In the genomic region with DNA sequence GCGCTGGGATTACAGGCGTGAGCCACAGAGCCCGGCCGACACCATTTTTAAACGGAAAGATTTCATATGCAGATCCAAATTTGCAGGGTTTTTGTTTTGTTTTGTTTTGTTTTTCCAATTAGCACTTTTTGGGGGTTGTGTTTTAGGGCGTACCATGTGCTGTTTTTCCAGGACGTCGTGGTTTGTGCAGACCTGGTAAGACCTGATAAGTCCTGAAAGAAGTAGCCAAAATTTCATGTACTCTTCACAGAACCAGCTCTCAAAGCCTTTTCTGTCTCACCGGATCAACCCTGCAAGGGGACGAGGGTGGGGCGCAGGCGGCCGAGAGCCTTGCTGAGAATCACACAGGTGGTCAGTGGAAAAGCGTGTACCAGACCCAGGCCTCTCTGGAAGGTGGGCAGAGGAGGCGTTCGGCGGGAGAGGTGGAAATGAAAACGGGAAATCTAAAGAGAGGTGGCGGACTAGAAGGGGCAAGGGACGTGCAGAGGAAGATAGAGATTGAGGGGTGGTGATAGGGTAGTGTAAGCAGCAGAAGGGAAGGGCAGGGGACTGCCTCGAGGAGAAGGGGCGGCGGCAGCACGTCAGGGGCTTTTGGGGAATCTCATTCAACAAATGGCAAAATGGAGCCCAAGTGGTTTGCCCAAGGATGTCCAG, we compare ENCODE assay signal across 1 cellular context.
TF ChIP-seq lines count a peak whose summit lies in the region.

No MANE protein-coding gene starts in this region.

TF ChIP-seq in IMR-90, 13 proteins besides CTCF, POLR2A, EP300 and RAD21:
- TF ChIP-seq MXI1 (IDR thresholded peaks at IDR 0.05; ENCODE audit: borderline replicate concordance, low read depth, low read length) = no peak
- TF ChIP-seq MAZ (IDR thresholded peaks at IDR 0.05; ENCODE audit: borderline replicate concordance, low read depth, low read length) = no peak
- no peak for TF ChIP-seq CHD1 (IDR thresholded peaks at IDR 0.05; ENCODE audit: low read depth, low read length)
- TF ChIP-seq FOS (IDR thresholded peaks at IDR 0.05; ENCODE audit: low read depth, low read length) = no peak
- TF ChIP-seq NFE2L2 (IDR thresholded peaks at IDR 0.05; ENCODE audit: low read depth, low read length) = no peak
- no peak for TF ChIP-seq SMC3 (IDR thresholded peaks at IDR 0.05; ENCODE audit: low read depth, low read length)
- TF ChIP-seq, protein P1, sequence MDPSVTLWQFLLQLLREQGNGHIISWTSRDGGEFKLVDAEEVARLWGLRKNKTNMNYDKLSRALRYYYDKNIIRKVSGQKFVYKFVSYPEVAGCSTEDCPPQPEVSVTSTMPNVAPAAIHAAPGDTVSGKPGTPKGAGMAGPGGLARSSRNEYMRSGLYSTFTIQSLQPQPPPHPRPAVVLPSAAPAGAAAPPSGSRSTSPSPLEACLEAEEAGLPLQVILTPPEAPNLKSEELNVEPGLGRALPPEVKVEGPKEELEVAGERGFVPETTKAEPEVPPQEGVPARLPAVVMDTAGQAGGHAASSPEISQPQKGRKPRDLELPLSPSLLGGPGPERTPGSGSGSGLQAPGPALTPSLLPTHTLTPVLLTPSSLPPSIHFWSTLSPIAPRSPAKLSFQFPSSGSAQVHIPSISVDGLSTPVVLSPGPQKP (IDR thresholded peaks at IDR 0.05; ENCODE audit: borderline replicate concordance, low read depth, low read length) = no peak
- TF ChIP-seq BHLHE40 (IDR thresholded peaks at IDR 0.05; ENCODE audit: low read depth, low read length) = no peak
- TF ChIP-seq CEBPB (IDR thresholded peaks at IDR 0.05; ENCODE audit: low read depth, low read length) = no peak
- no peak for TF ChIP-seq RFX5 (IDR thresholded peaks at IDR 0.05; ENCODE audit: low read depth, low read length)
- TF ChIP-seq, protein P2, sequence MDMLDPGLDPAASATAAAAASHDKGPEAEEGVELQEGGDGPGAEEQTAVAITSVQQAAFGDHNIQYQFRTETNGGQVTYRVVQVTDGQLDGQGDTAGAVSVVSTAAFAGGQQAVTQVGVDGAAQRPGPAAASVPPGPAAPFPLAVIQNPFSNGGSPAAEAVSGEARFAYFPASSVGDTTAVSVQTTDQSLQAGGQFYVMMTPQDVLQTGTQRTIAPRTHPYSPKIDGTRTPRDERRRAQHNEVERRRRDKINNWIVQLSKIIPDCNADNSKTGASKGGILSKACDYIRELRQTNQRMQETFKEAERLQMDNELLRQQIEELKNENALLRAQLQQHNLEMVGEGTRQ (IDR thresholded peaks at IDR 0.05; ENCODE audit: low read depth, low read length) = no peak
